In genomic region chr9:94911986-94912635, GRCh38 we compare ENCODE assay signal across 16 cellular contexts.
DNase-seq lines count a peak whose midpoint lies in the region; ATAC-seq, FAIRE-seq and TF ChIP-seq lines count a peak whose summit lies in the region.
"Had no signal": no experiment of that assay in that cellular context is flagged by ENCODE, and none has a peak within 500 bp of the region (broad histone marks: within the 10 kb centered on the region; RNA-seq: fewer than 3 reads in every experiment).

No MANE protein-coding gene starts in this region.

- no peak overlapping the region for H3K9ac ChIP-seq in HUES48 (ENCODE audit: low read depth, low read length)

- no peaks in the 10 kb centered on the region for H3K36me3 Mint-ChIP-seq in chondrocyte (ENCODE audit: low read depth)
- H3K36me3 Mint-ChIP-seq in nephron progenitor cell (ENCODE audit: low read depth): no peaks in the 10 kb centered on the region
- H3K36me3 Mint-ChIP-seq: natural killer cell had no signal

- H3K27me3 ChIP-seq in HUES48 (ENCODE audit: control insufficient read depth, insufficient read depth, low read length): no peaks in the 10 kb centered on the region
- H3K27me3 ChIP-seq: transverse colon had no signal

- H3K4me3 Mint-ChIP-seq in chondrocyte (ENCODE audit: unreplicated experiment) (no peak overlapping the region), nephron progenitor cell (no peak overlapping the region)
- H3K4me3 Mint-ChIP-seq: activated CD4-positive, alpha-beta memory T cell treated with anti-CD3 and anti-CD28 coated beads, Interleukin-2, amount 10 ng/mL, durations not matched to agents 7 days and 5 days; activated T-helper 17 cell treated with anti-CD3 and anti-CD28 coated beads, Interleukin-2, amount 50 U/mL, for 72 hours; natural killer cell had no signal

- H3K27me3 Mint-ChIP-seq in chondrocyte (ENCODE audit: low read depth): no peaks in the 10 kb centered on the region
- peaks cover 6% of the 10 kb centered on the region for H3K27me3 Mint-ChIP-seq in nephron progenitor cell (ENCODE audit: low read depth, poor library complexity)
- H3K27me3 Mint-ChIP-seq: activated CD4-positive, alpha-beta memory T cell treated with anti-CD3 and anti-CD28 coated beads, Interleukin-2, amount 10 ng/mL, durations not matched to agents 7 days and 5 days; activated T-helper 17 cell treated with anti-CD3 and anti-CD28 coated beads, Interleukin-2, amount 50 U/mL, for 72 hours had no signal

- no peak for TF ChIP-seq EP300 in A549 (IDR thresholded peaks at IDR 0.05)

- H3K4me1 Mint-ChIP-seq in chondrocyte (ENCODE audit: low read depth): peaks cover 94% of the 10 kb centered on the region
- H3K4me1 Mint-ChIP-seq in nephron progenitor cell: peaks cover 95% of the 10 kb centered on the region

- DNase-seq in A549 (ENCODE audit: low read depth in 1 of 2, low spot score in 1 of 2): no peak
- DNase-seq in chondrocyte (ENCODE audit: low spot score): no peak
- no peak for DNase-seq in nephron progenitor cell
- no peak for DNase-seq in GM12892 (ENCODE audit: insufficient read length)
- no peak for DNase-seq in NAMALWA (ENCODE audit: low spot score)
- no peak for DNase-seq in globus pallidus (ENCODE audit: low spot score)
- DNase-seq in amniotic stem cell (lab: John Stamatoyannopoulos, UW): no peak
- DNase-seq: activated CD4-positive, alpha-beta memory T cell treated with anti-CD3 and anti-CD28 coated beads, Interleukin-2, amount 10 ng/mL, durations not matched to agents 7 days and 5 days; natural killer cell; NCI-H446 treated with DMSO at 0.1 percent for 48 hours; retina; transverse colon had no signal

- peaks cover 4% of the 10 kb centered on the region for H3K9me3 Mint-ChIP-seq in chondrocyte (ENCODE audit: low read depth)
- no peaks in the 10 kb centered on the region for H3K9me3 Mint-ChIP-seq in nephron progenitor cell
- H3K9me3 Mint-ChIP-seq: activated CD4-positive, alpha-beta memory T cell treated with anti-CD3 and anti-CD28 coated beads, Interleukin-2, amount 10 ng/mL, durations not matched to agents 7 days and 5 days; activated T-helper 17 cell treated with anti-CD3 and anti-CD28 coated beads, Interleukin-2, amount 50 U/mL, for 72 hours; natural killer cell had no signal

- H3K27ac ChIP-seq in A549 (peak overlapping the region; percentile 97 to 99), HUES48 (ENCODE audit: low read depth, low read length) (peak overlapping the region; percentile 43)
- H3K27ac ChIP-seq: transverse colon had no signal

- CTCF ChIA-PET in A549 (lab: Yijun Ruan, JAX): interaction anchor here (0.6 to 10.0 kb wide), 14 partner anchors 7 to 231 kb away, joined by 3 to 64 read pairs (median 4); no protein-coding TSS in a partner anchor

- no peak for TF ChIP-seq RAD21 in A549 (conservative IDR thresholded peaks at IDR 0.05 in 1 of 2, IDR thresholded peaks at IDR 0.05 in 1 of 2)

- peak overlapping the region; percentile 89 for H3K4me2 ChIP-seq in A549

- H3K27ac Mint-ChIP-seq in chondrocyte (ENCODE audit: unreplicated experiment) (peak overlapping the region; percentile 94), nephron progenitor cell (peak overlapping the region; percentile 30)
- H3K27ac Mint-ChIP-seq: activated CD4-positive, alpha-beta memory T cell treated with anti-CD3 and anti-CD28 coated beads, Interleukin-2, amount 10 ng/mL, durations not matched to agents 7 days and 5 days; activated T-helper 17 cell treated with anti-CD3 and anti-CD28 coated beads, Interleukin-2, amount 50 U/mL, for 72 hours; natural killer cell had no signal

- H3K36me3 ChIP-seq in HUES48 (ENCODE audit: control insufficient read depth, insufficient read depth, low read length): no peaks in the 10 kb centered on the region
- H3K36me3 ChIP-seq: transverse colon had no signal

- H3K4me3 ChIP-seq in A549: no peak overlapping the region
- H3K4me3 ChIP-seq in HUES48 (ENCODE audit: low read depth, low read length): no peak overlapping the region
- H3K4me3 ChIP-seq: K562, transverse colon had no signal

- no peak for FAIRE-seq in A549 (lab: Jason Lieb, UNC)
- no peak for FAIRE-seq in GM12892 (lab: Jason Lieb, UNC)
- FAIRE-seq: K562 had no signal

- TF ChIP-seq POLR2A in A549 (IDR thresholded peaks at IDR 0.05; ENCODE audit: low read length) (no peak), GM12892 (IDR thresholded peaks at IDR 0.05; ENCODE audit: low read depth, low read length) (no peak)

- POLR2A ChIA-PET in A549 (lab: Yijun Ruan, JAX): interaction anchor here (1.0 to 8.5 kb wide), 8 partner anchors 8 to 242 kb away, joined by 3 to 93 read pairs (median 15); no protein-coding TSS in a partner anchor

- ATAC-seq in A549: no peak
- ATAC-seq: activated T-helper 17 cell treated with anti-CD3 and anti-CD28 coated beads, Interleukin-2, amount 50 U/mL, for 72 hours; K562; left lobe of liver; natural killer cell had no signal

- 63% methylated on average over 11 of the region's 11 CpGs for WGBS in A549 (ENCODE audit: missing lambda C conversion rate)

- H3K4me1 ChIP-seq in A549: peaks cover 96% of the 10 kb centered on the region
- H3K4me1 ChIP-seq in HUES48 (ENCODE audit: control insufficient read depth, insufficient read depth, low read length): peaks cover 43% of the 10 kb centered on the region

- TF ChIP-seq CTCF in A549 (IDR thresholded peaks at IDR 0.05) (no peak), chondrocyte (IDR thresholded peaks at IDR 0.05) (no peak), nephron progenitor cell (IDR thresholded peaks at IDR 0.05) (no peak)

- H3K9me3 ChIP-seq in A549 (no peaks in the 10 kb centered on the region), HUES48 (ENCODE audit: control insufficient read depth, insufficient read depth, low read length) (no peaks in the 10 kb centered on the region)
- H3K9me3 ChIP-seq: transverse colon had no signal

TF ChIP-seq in A549, 52 proteins besides CTCF, POLR2A, EP300 and RAD21:
- TF ChIP-seq POLR2AphosphoS2 (conservative IDR thresholded peaks at IDR 0.05; ENCODE audit: low read length) (no peak), FOXS1 (CRISPR knock-in tag; IDR thresholded peaks at IDR 0.05) (0 out of 2 replicates have a peak, but pooled peaks have one; percentile 4), CHD4 (IDR thresholded peaks at IDR 0.05; ENCODE audit: borderline replicate concordance) (no peak)
